23 cellular contexts compared by ENCODE assay signal in genomic region chr16:68343137-68343536, GRCh38. TPM values are rescaled to one million over a fixed set of nuclear protein-coding genes. Genes with fewer than 3 reads are reported as not detected.
A peak's percentile ranks its signal among the peaks of the same experiment; 100 is the strongest.
DNase-seq lines count a peak whose midpoint lies in the region; ATAC-seq, FAIRE-seq and TF ChIP-seq lines count a peak whose summit lies in the region.
"Had no signal": no experiment of that assay in that cellular context is flagged by ENCODE, and none has a peak within 500 bp of the region (broad histone marks: within the 10 kb centered on the region; RNA-seq: fewer than 3 reads in every experiment).

No MANE protein-coding gene starts in this region.

- POLR2A ChIA-PET in activated CD4-positive, alpha-beta memory T cell treated with anti-CD3 and anti-CD28 coated beads, Interleukin-2, amount 10 ng/mL, durations not matched to agents 7 days and 5 days (lab: Charles Lee), result no interaction called here
- POLR2A ChIA-PET in HEK293T (lab: Yijun Ruan, JAX), result no interaction called here

- no peak overlapping the region for H2BK120ac ChIP-seq in H9 (ENCODE audit: low read depth, low read length, poor library complexity, severe bottlenecking)

- peaks cover 3% of the 10 kb centered on the region for H4K20me1 ChIP-seq in H9 (ENCODE audit: control insufficient read depth, insufficient read depth, insufficient read length)

- no peak overlapping the region for H2BK5ac ChIP-seq in H9 (ENCODE audit: insufficient read length, low read length)

- H3K27me3 Mint-ChIP-seq in activated naive CD4-positive, alpha-beta T cell treated with anti-CD3 and anti-CD28 coated beads, Interleukin-2, amount 10 ng/mL, durations not matched to agents 7 days and 5 days, result no peaks in the 10 kb centered on the region
- no peaks in the 10 kb centered on the region for H3K27me3 Mint-ChIP-seq in H9 (ENCODE audit: low read depth)
- H3K27me3 Mint-ChIP-seq in activated CD4-positive, alpha-beta memory T cell treated with anti-CD3 and anti-CD28 coated beads, Interleukin-2, amount 10 ng/mL, durations not matched to agents 7 days and 5 days, result no peaks in the 10 kb centered on the region
- H3K27me3 Mint-ChIP-seq: B cell; CD4-positive, CD25-positive, alpha-beta regulatory T cell had no signal

- H3K27me3 ChIP-seq in H9 (ENCODE audit: insufficient read depth, low read length), result no peaks in the 10 kb centered on the region
- H3K27me3 ChIP-seq in aorta (ENCODE audit: control insufficient read depth in 1 of 2, insufficient read depth in 2 of 2, low read length in 1 of 2), result no peaks in the 10 kb centered on the region
- H3K27me3 ChIP-seq: BLaER1 had no signal

- H3K27ac ChIP-seq in H9 (ENCODE audit: insufficient read length, low read depth, low read length) (no peak overlapping the region), kidney (ENCODE audit: low read depth in 2 of 2, low read length in 2 of 2) (no peak overlapping the region), aorta (ENCODE audit: low read depth in 1 of 2, low read length in 2 of 2) (no peak overlapping the region)
- H3K27ac ChIP-seq: 22Rv1, BLaER1, C4-2B had no signal

- no peak overlapping the region for H4K91ac ChIP-seq in H9 (ENCODE audit: insufficient read length, low read depth, low read length)

- H3K4me1 ChIP-seq in H9 (ENCODE audit: insufficient read depth, low read length) (no peaks in the 10 kb centered on the region), kidney (ENCODE audit: control insufficient read depth in 1 of 2, insufficient read depth in 1 of 2, low read depth in 1 of 2, low read length in 2 of 2) (no peaks in the 10 kb centered on the region), aorta (ENCODE audit: control insufficient read depth in 1 of 2, insufficient read depth in 2 of 2, low read length in 2 of 2) (no peaks in the 10 kb centered on the region)
- H3K4me1 ChIP-seq: Caco-2 had no signal

- no peak overlapping the region for H3K4me2 ChIP-seq in H9 (ENCODE audit: insufficient read depth, insufficient read length, low read length)
- H3K4me2 ChIP-seq: BLaER1 had no signal

- H2BK15ac ChIP-seq in H9 (ENCODE audit: low read depth, low read length), result no peak overlapping the region

- no peaks in the 10 kb centered on the region for H3K23me2 ChIP-seq in H9 (ENCODE audit: insufficient read length, low read depth, low read length, poor library complexity, severe bottlenecking)

- no peak overlapping the region for H4K5ac ChIP-seq in H9 (ENCODE audit: insufficient read length, low read depth, low read length)

- no peaks in the 10 kb centered on the region for H3K9me3 ChIP-seq in H9 (ENCODE audit: control insufficient read depth, low read depth, low read length)
- H3K9me3 ChIP-seq in kidney (ENCODE audit: control insufficient read depth in 1 of 2, low read length in 2 of 2), result no peaks in the 10 kb centered on the region
- H3K9me3 ChIP-seq in aorta (ENCODE audit: control insufficient read depth, low read length), result no peaks in the 10 kb centered on the region
- H3K9me3 ChIP-seq: BLaER1, Caco-2 had no signal

- H3K36me3 Mint-ChIP-seq in activated naive CD4-positive, alpha-beta T cell treated with anti-CD3 and anti-CD28 coated beads, Interleukin-2, amount 10 ng/mL, durations not matched to agents 7 days and 5 days, result peaks cover 67% of the 10 kb centered on the region
- H3K36me3 Mint-ChIP-seq in activated naive CD4-positive, alpha-beta T cell treated with anti-CD3 and anti-CD28 coated beads, Interleukin-2, amount 50 U/mL, for 72 hours, result peaks cover 11 to 18% of the 10 kb centered on the region in 2 donors
- peaks cover 33 to 82% (median 74%) of the 10 kb centered on the region in 3 experiments; a peak in 6 of 7 replicates for H3K36me3 Mint-ChIP-seq in H9 (ENCODE audit: insufficient read depth in 1 of 3, low read depth in 3 of 3)
- peaks cover 65% of the 10 kb centered on the region for H3K36me3 Mint-ChIP-seq in activated CD4-positive, alpha-beta memory T cell treated with anti-CD3 and anti-CD28 coated beads, Interleukin-2, amount 10 ng/mL, durations not matched to agents 7 days and 5 days (ENCODE audit: low read depth)

- no peak overlapping the region for H2AFZ ChIP-seq in H9 (ENCODE audit: low read length)

- H3K79me1 ChIP-seq in H9 (ENCODE audit: insufficient read depth, low read depth, low read length, poor library complexity, severe bottlenecking), result no peaks in the 10 kb centered on the region

- no peak for FAIRE-seq in kidney (lab: Jason Lieb, UNC)
- FAIRE-seq: A204.1, GM12878, H54 had no signal

- H3K23ac ChIP-seq in H9 (ENCODE audit: insufficient read length, low read depth, low read length), result no peak overlapping the region

- no peak overlapping the region for H2AK5ac ChIP-seq in H9 (ENCODE audit: insufficient read length, low read length)

- TF ChIP-seq CTCF in H9 (conservative IDR thresholded peaks at IDR 0.05) (no peak), kidney (IDR thresholded peaks at IDR 0.05; ENCODE audit: borderline replicate concordance, extremely low read depth, insufficient read depth) (no peak)

- DNase-seq in activated naive CD4-positive, alpha-beta T cell treated with anti-CD3 and anti-CD28 coated beads, Interleukin-2, amount 10 ng/mL, durations not matched to agents 7 days and 5 days, result no peak
- DNase-seq in activated naive CD4-positive, alpha-beta T cell treated with anti-CD3 and anti-CD28 coated beads, Interleukin-2, amount 50 U/mL, for 72 hours (ENCODE audit: low spot score in 2 of 2), result no peak
- DNase-seq in H9 (no peak), kidney (peak; percentile 13), aorta (peak; percentile 8 to 26), HEK293T (ENCODE audit: extremely low spot score) (no peak), amniotic stem cell (lab: John Stamatoyannopoulos, UW) (no peak)
- no peak for DNase-seq in activated CD4-positive, alpha-beta memory T cell treated with anti-CD3 and anti-CD28 coated beads, Interleukin-2, amount 10 ng/mL, durations not matched to agents 7 days and 5 days
- DNase-seq: Caco-2; CD4-positive, CD25-positive, alpha-beta regulatory T cell; CD8-positive, alpha-beta T cell; DMS153; EL; GDM1; GOT3; HCEC 1CT had no signal

- H3K9ac ChIP-seq in H9 (ENCODE audit: extremely low read depth, insufficient read length, low read length), result no peak overlapping the region
- no peak overlapping the region for H3K9ac ChIP-seq in kidney (ENCODE audit: low read length in 2 of 2)
- H3K9ac ChIP-seq: BLaER1 had no signal

- H3K56ac ChIP-seq in H9 (ENCODE audit: insufficient read length, low read depth, low read length), result no peak overlapping the region

- H3K4me3 ChIP-seq in kidney (ENCODE audit: low read length in 2 of 2) (no peak overlapping the region), aorta (ENCODE audit: low read length in 2 of 2) (no peak overlapping the region)
- H3K4me3 ChIP-seq: BLaER1, GM12878 had no signal

- peak overlapping the region; percentile 33 for H3K27ac Mint-ChIP-seq in activated naive CD4-positive, alpha-beta T cell treated with anti-CD3 and anti-CD28 coated beads, Interleukin-2, amount 10 ng/mL, durations not matched to agents 7 days and 5 days
- no peak overlapping the region for H3K27ac Mint-ChIP-seq in activated naive CD4-positive, alpha-beta T cell treated with anti-CD3 and anti-CD28 coated beads, Interleukin-2, amount 50 U/mL, for 72 hours
- H3K27ac Mint-ChIP-seq in H9, result 0 out of 7 replicates have a peak overlapping the region, but pooled peaks of 2 of the 3 experiments have one; percentile 37 to 50
- H3K27ac Mint-ChIP-seq in activated CD4-positive, alpha-beta memory T cell treated with anti-CD3 and anti-CD28 coated beads, Interleukin-2, amount 10 ng/mL, durations not matched to agents 7 days and 5 days, result no peak overlapping the region
- H3K27ac Mint-ChIP-seq: B cell; CD8-positive, alpha-beta T cell had no signal

- intact Hi-C loops in kidney (cut with DNase I), result no loop called here
- intact Hi-C loops in aorta (cut with DNase I), result no loop called here

- H3K9me3 Mint-ChIP-seq in activated naive CD4-positive, alpha-beta T cell treated with anti-CD3 and anti-CD28 coated beads, Interleukin-2, amount 10 ng/mL, durations not matched to agents 7 days and 5 days, result no peaks in the 10 kb centered on the region
- no peaks in the 10 kb centered on the region for H3K9me3 Mint-ChIP-seq in activated naive CD4-positive, alpha-beta T cell treated with anti-CD3 and anti-CD28 coated beads, Interleukin-2, amount 50 U/mL, for 72 hours
- no peaks in the 10 kb centered on the region; a peak in 1 of 5 replicates for H3K9me3 Mint-ChIP-seq in H9
- H3K9me3 Mint-ChIP-seq in activated CD4-positive, alpha-beta memory T cell treated with anti-CD3 and anti-CD28 coated beads, Interleukin-2, amount 10 ng/mL, durations not matched to agents 7 days and 5 days, result no peaks in the 10 kb centered on the region
- H3K9me3 Mint-ChIP-seq: CD4-positive, CD25-positive, alpha-beta regulatory T cell; CD8-positive, alpha-beta T cell had no signal

- ATAC-seq in activated naive CD4-positive, alpha-beta T cell treated with anti-CD3 and anti-CD28 coated beads, Interleukin-2, amount 50 U/mL, for 72 hours, result no peak
- ATAC-seq in aorta (ENCODE audit: low FRiP score), result no peak
- ATAC-seq: CD8-positive, alpha-beta T cell; GM12878 had no signal

- no peak overlapping the region for H2BK20ac ChIP-seq in H9 (ENCODE audit: low read depth, low read length, poor library complexity, severe bottlenecking)

- H3K18ac ChIP-seq in H9 (ENCODE audit: insufficient read length, low read depth, low read length), result no peak overlapping the region

- H3K4me3 Mint-ChIP-seq in activated naive CD4-positive, alpha-beta T cell treated with anti-CD3 and anti-CD28 coated beads, Interleukin-2, amount 10 ng/mL, durations not matched to agents 7 days and 5 days, result no peak overlapping the region
- no peak overlapping the region; a peak in 1 of 5 replicates for H3K4me3 Mint-ChIP-seq in H9
- no peak overlapping the region for H3K4me3 Mint-ChIP-seq in activated CD4-positive, alpha-beta memory T cell treated with anti-CD3 and anti-CD28 coated beads, Interleukin-2, amount 10 ng/mL, durations not matched to agents 7 days and 5 days
- H3K4me3 Mint-ChIP-seq: B cell; CD4-positive, CD25-positive, alpha-beta regulatory T cell; CD8-positive, alpha-beta T cell had no signal

- no peak overlapping the region for H4K8ac ChIP-seq in H9 (replicated peaks; ENCODE audit: insufficient read length, low read depth, low read length)

- no peak overlapping the region for H3T11ph ChIP-seq in H9 (ENCODE audit: low read length)

- H3K4me1 Mint-ChIP-seq in activated naive CD4-positive, alpha-beta T cell treated with anti-CD3 and anti-CD28 coated beads, Interleukin-2, amount 10 ng/mL, durations not matched to agents 7 days and 5 days, result peaks cover 16% of the 10 kb centered on the region
- H3K4me1 Mint-ChIP-seq in H9, result peaks cover 5 to 8% of the 10 kb centered on the region in 2 experiments
- no peaks in the 10 kb centered on the region for H3K4me1 Mint-ChIP-seq in activated CD4-positive, alpha-beta memory T cell treated with anti-CD3 and anti-CD28 coated beads, Interleukin-2, amount 10 ng/mL, durations not matched to agents 7 days and 5 days
- H3K4me1 Mint-ChIP-seq: B cell had no signal

- H3K4ac ChIP-seq in H9 (ENCODE audit: low read depth, low read length), result no peak overlapping the region

- no peak overlapping the region for H2BK12ac ChIP-seq in H9 (ENCODE audit: insufficient read length, low read depth, low read length)

- no peaks in the 10 kb centered on the region for H3K79me2 ChIP-seq in H9 (ENCODE audit: insufficient read depth, low read length)

- WGBS in H9 (ENCODE audit: extremely low coverage, insufficient read length, low lambda C conversion rate), result no CpG with 5 or more reads among the region's 7 CpGs
- WGBS in aorta, 2 donors, result 95 to 96% methylated on average over 7 of the region's 7 CpGs

- CTCF ChIA-PET in activated naive CD4-positive, alpha-beta T cell treated with anti-CD3 and anti-CD28 coated beads, Interleukin-2, amount 10 ng/mL, durations not matched to agents 7 days and 5 days (lab: Charles Lee), result no interaction called here
- CTCF ChIA-PET in activated CD4-positive, alpha-beta memory T cell treated with anti-CD3 and anti-CD28 coated beads, Interleukin-2, amount 10 ng/mL, durations not matched to agents 7 days and 5 days (lab: Charles Lee), result no interaction called here
- CTCF ChIA-PET in HEK293T (lab: Yijun Ruan, JAX), result no interaction called here

- H3K14ac ChIP-seq in H9 (ENCODE audit: insufficient read depth, low read length), result no peak overlapping the region

- H3K36me3 ChIP-seq in kidney (ENCODE audit: control insufficient read depth in 1 of 2, insufficient read depth in 2 of 2, low read length in 2 of 2) (peaks cover 38 to 39% of the 10 kb centered on the region in 2 donors), aorta (ENCODE audit: control insufficient read depth in 1 of 2, insufficient read depth in 2 of 2, low read length in 1 of 2) (peaks cover 0 to 5% of the 10 kb centered on the region in 2 donors)

RNA-seq across cellular contexts. Expression of gene PRMT7, which starts 32.3 kb away (rescaled TPM):
- total RNA-seq in activated naive CD4-positive, alpha-beta T cell treated with anti-CD3 and anti-CD28 coated beads, Interleukin-2, amount 50 U/mL, for 72 hours, result 10 to 100 TPM; 33.7 to 80.2 TPM
- total RNA-seq in H9 (2021) (56.6 and 57.8 TPM in 2 replicates), kidney (33.7 TPM), aorta (10 to 100 TPM; 21.4 to 41.7 TPM)
- polyA plus RNA-seq in kidney (ENCODE audit: insufficient read depth, low read depth, low replicate concordance) (20.4 TPM), aorta (10 to 100 TPM; 11.0 to 99.2 TPM)
- total RNA-seq in activated CD4-positive, alpha-beta memory T cell treated with anti-CD3 and anti-CD28 coated beads, Interleukin-2, amount 10 ng/mL, durations not matched to agents 7 days and 5 days, result 10 to 100 TPM; 50.4 to 52.2 TPM

RNA-seq across cellular contexts. Expression of gene SLC7A6OS, which starts 32.4 kb away (rescaled TPM):
- total RNA-seq in activated naive CD4-positive, alpha-beta T cell treated with anti-CD3 and anti-CD28 coated beads, Interleukin-2, amount 50 U/mL, for 72 hours, result 10 to 100 TPM; 21.4 to 29.6 TPM
- 21.1 and 24.5 TPM in 2 replicates for total RNA-seq in H9 (2021)
- 20.3 TPM for total RNA-seq in kidney
- polyA plus RNA-seq in kidney (ENCODE audit: insufficient read depth, low read depth, low replicate concordance), result 9.2 TPM
- total RNA-seq in aorta, result 10 to 100 TPM; 13.7 to 21.1 TPM
- polyA plus RNA-seq in aorta, result 1 to 10 TPM; 4.0 to 8.3 TPM
- 10 to 100 TPM; 30.4 to 31.2 TPM for total RNA-seq in activated CD4-positive, alpha-beta memory T cell treated with anti-CD3 and anti-CD28 coated beads, Interleukin-2, amount 10 ng/mL, durations not matched to agents 7 days and 5 days

Comparison
In these comparisons a context has a peak if more than half of its experiments do, and no peak if none do; other contexts are left out.
1. H3K27ac Mint-ChIP-seq: peak in activated naive CD4-positive, alpha-beta T cell treated with anti-CD3 and anti-CD28 coated beads, Interleukin-2, amount 10 ng/mL, durations not matched to agents 7 days and 5 days (single experiment) and H9 (2 of 3); none in activated naive CD4-positive, alpha-beta T cell treated with anti-CD3 and anti-CD28 coated beads, Interleukin-2, amount 50 U/mL, for 72 hours (0 of 2) and activated CD4-positive, alpha-beta memory T cell treated with anti-CD3 and anti-CD28 coated beads, Interleukin-2, amount 10 ng/mL, durations not matched to agents 7 days and 5 days (single experiment).
2. DNase-seq: peak in kidney (single experiment) and aorta (2 of 2); none in activated naive CD4-positive, alpha-beta T cell treated with anti-CD3 and anti-CD28 coated beads, Interleukin-2, amount 10 ng/mL, durations not matched to agents 7 days and 5 days (single experiment), activated naive CD4-positive, alpha-beta T cell treated with anti-CD3 and anti-CD28 coated beads, Interleukin-2, amount 50 U/mL, for 72 hours (0 of 2), H9 (single experiment), activated CD4-positive, alpha-beta memory T cell treated with anti-CD3 and anti-CD28 coated beads, Interleukin-2, amount 10 ng/mL, durations not matched to agents 7 days and 5 days (single experiment), HEK293T (single experiment) and amniotic stem cell (single experiment).